Comparison of ENCODE assay signal across 8 cellular contexts in genomic region chr10:73591935-73592699, GRCh38. TPM values are rescaled to one million over a fixed set of nuclear protein-coding genes. Genes with fewer than 3 reads are reported as not detected.
DNase-seq lines count a peak whose midpoint lies in the region; ATAC-seq and TF ChIP-seq lines count a peak whose summit lies in the region.

No MANE protein-coding gene starts in this region.

- peak overlapping the region; percentile 59 for H3K27ac Mint-ChIP-seq in activated naive CD4-positive, alpha-beta T cell treated with anti-CD3 and anti-CD28 coated beads, Interleukin-2, amount 10 ng/mL, durations not matched to agents 7 days and 5 days
- H3K27ac Mint-ChIP-seq in osteocyte (ENCODE audit: unreplicated experiment): peak overlapping the region; percentile 58

- TF ChIP-seq CTCF in osteocyte (IDR thresholded peaks at IDR 0.05): no peak

- peaks cover 21% of the 10 kb centered on the region for H3K4me1 Mint-ChIP-seq in activated naive CD4-positive, alpha-beta T cell treated with anti-CD3 and anti-CD28 coated beads, Interleukin-2, amount 10 ng/mL, durations not matched to agents 7 days and 5 days
- H3K4me1 Mint-ChIP-seq in osteocyte (ENCODE audit: unreplicated experiment): peaks cover 12% of the 10 kb centered on the region

- CTCF ChIA-PET in activated naive CD4-positive, alpha-beta T cell treated with anti-CD3 and anti-CD28 coated beads, Interleukin-2, amount 10 ng/mL, durations not matched to agents 7 days and 5 days (lab: Charles Lee): interaction anchor here (1.8 kb wide), 1 partner anchor 52 kb away, joined by 8 read pairs; no protein-coding TSS in a partner anchor

- peak overlapping the region; percentile 51 for H3K4me3 Mint-ChIP-seq in activated naive CD4-positive, alpha-beta T cell treated with anti-CD3 and anti-CD28 coated beads, Interleukin-2, amount 10 ng/mL, durations not matched to agents 7 days and 5 days
- peak overlapping the region; percentile 32 for H3K4me3 Mint-ChIP-seq in osteocyte (ENCODE audit: unreplicated experiment)

- no peaks in the 10 kb centered on the region for H3K27me3 Mint-ChIP-seq in activated naive CD4-positive, alpha-beta T cell treated with anti-CD3 and anti-CD28 coated beads, Interleukin-2, amount 10 ng/mL, durations not matched to agents 7 days and 5 days
- no peaks in the 10 kb centered on the region for H3K27me3 Mint-ChIP-seq in osteocyte (ENCODE audit: unreplicated experiment)

- no peaks in the 10 kb centered on the region for H3K36me3 Mint-ChIP-seq in activated naive CD4-positive, alpha-beta T cell treated with anti-CD3 and anti-CD28 coated beads, Interleukin-2, amount 10 ng/mL, durations not matched to agents 7 days and 5 days
- H3K36me3 Mint-ChIP-seq in osteocyte (ENCODE audit: unreplicated experiment): no peaks in the 10 kb centered on the region

- intact Hi-C loops in Right ventricle myocardium superior (cut with DNase I): no loop called here

- H3K9me3 Mint-ChIP-seq in activated naive CD4-positive, alpha-beta T cell treated with anti-CD3 and anti-CD28 coated beads, Interleukin-2, amount 10 ng/mL, durations not matched to agents 7 days and 5 days: no peaks in the 10 kb centered on the region
- H3K9me3 Mint-ChIP-seq in osteocyte (ENCODE audit: unreplicated experiment): no peaks in the 10 kb centered on the region

- ATAC-seq in Right ventricle myocardium superior (ENCODE audit: poor library complexity) (peak; percentile 80), GM21526 (IDR thresholded peaks at IDR 0.05; ENCODE audit: low FRiP score, unreplicated experiment) (no peak)

- DNase-seq in NCI-H748 (lab: John Stamatoyannopoulos, UW; ENCODE audit: unreplicated experiment) (peak; percentile 40), NCI-H748 treated with DMSO at 0.1 percent for 48 hours (lab: John Stamatoyannopoulos, UW) (no peak), NCI-H146 treated with DMSO at 0.1 percent for 48 hours (lab: John Stamatoyannopoulos, UW; ENCODE audit: unreplicated experiment) (peak; percentile 47), Right ventricle myocardium superior (peak; percentile 54), osteocyte (ENCODE audit: extremely low spot score, unreplicated experiment) (no peak), NCI-H446 treated with DMSO at 0.1 percent for 48 hours (lab: John Stamatoyannopoulos, UW) (no peak)
- peak; percentile 51 for DNase-seq in activated naive CD4-positive, alpha-beta T cell treated with anti-CD3 and anti-CD28 coated beads, Interleukin-2, amount 10 ng/mL, durations not matched to agents 7 days and 5 days

RNA-seq across cellular contexts. Expression of gene USP54, which starts 1.0 kb away (rescaled TPM):
- total RNA-seq in Right ventricle myocardium superior (22.5 TPM), osteocyte (9.4 and 11.2 TPM in 2 replicates)

RNA-seq across cellular contexts. Expression of gene MYOZ1, which starts 49.2 kb away (rescaled TPM):
- 0.38 TPM for total RNA-seq in Right ventricle myocardium superior
- 0.59 and 0.78 TPM in 2 replicates for total RNA-seq in osteocyte

Comparison
In these comparisons a context has a peak if more than half of its experiments do, and no peak if none do; other contexts are left out.
1. DNase-seq: peak in NCI-H748 (single experiment), NCI-H146 treated with DMSO at 0.1 percent for 48 hours (single experiment), activated naive CD4-positive, alpha-beta T cell treated with anti-CD3 and anti-CD28 coated beads, Interleukin-2, amount 10 ng/mL, durations not matched to agents 7 days and 5 days (single experiment) and Right ventricle myocardium superior (single experiment); none in NCI-H748 treated with DMSO at 0.1 percent for 48 hours (single experiment), osteocyte (single experiment) and NCI-H446 treated with DMSO at 0.1 percent for 48 hours (single experiment).